11 cellular contexts compared by ENCODE assay signal in the genomic region with DNA sequence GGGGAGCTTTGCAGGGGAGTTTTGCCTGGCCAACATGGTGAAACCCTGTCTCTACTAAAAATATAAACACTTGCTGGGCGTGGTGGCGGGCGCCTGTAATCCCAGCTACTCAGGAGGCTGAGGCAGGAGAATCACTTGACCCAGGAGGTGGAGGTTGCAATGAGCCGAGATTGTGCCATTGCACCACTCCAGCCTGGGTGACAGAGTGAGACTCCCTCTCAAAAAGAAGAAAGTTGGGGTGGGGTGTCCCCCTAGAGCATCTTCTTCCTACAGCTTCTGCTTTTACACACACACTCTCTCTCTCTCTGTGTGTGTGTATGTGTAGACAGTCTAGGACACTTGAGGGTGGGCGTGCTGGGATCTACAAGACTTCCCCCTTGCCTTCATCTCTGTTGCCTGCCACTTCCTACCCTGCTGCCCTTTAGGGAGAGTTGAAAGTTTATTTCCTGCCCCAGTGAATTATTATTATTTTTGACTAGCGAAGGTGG. TPM values are rescaled to one million over a fixed set of nuclear protein-coding genes. Genes with fewer than 3 reads are reported as not detected.
A peak's percentile ranks its signal among the peaks of the same experiment; 100 is the strongest.
DNase-seq lines count a peak whose midpoint lies in the region; ATAC-seq and TF ChIP-seq lines count a peak whose summit lies in the region.
"Had no signal": no experiment of that assay in that cellular context is flagged by ENCODE, and none has a peak within 500 bp of the region (broad histone marks: within the 10 kb centered on the region; RNA-seq: fewer than 3 reads in every experiment).

No MANE protein-coding gene starts in this region.

- no peaks in the 10 kb centered on the region for H3K36me3 Mint-ChIP-seq in activated CD8-positive, alpha-beta T cell treated with anti-CD3 and anti-CD28 coated beads for 36 hours (ENCODE audit: low read depth)

- H3K4me3 Mint-ChIP-seq in activated CD8-positive, alpha-beta T cell treated with anti-CD3 and anti-CD28 coated beads for 36 hours: no peak overlapping the region

- H2BK12ac ChIP-seq in trophoblast cell (ENCODE audit: low read length): peak overlapping the region; percentile 76

- no peak overlapping the region for H3K4me2 ChIP-seq in trophoblast cell (ENCODE audit: low read length)

- peaks cover 14% of the 10 kb centered on the region for H3K27me3 Mint-ChIP-seq in activated CD8-positive, alpha-beta T cell treated with anti-CD3 and anti-CD28 coated beads for 36 hours

- H3K4me3 ChIP-seq in trophoblast cell (ENCODE audit: low read depth, low read length) (no peak overlapping the region), HAP-1 (no peak overlapping the region)
- H3K4me3 ChIP-seq: heart right ventricle had no signal

- POLR2A ChIA-PET in activated CD8-positive, alpha-beta T cell treated with anti-CD3 and anti-CD28 coated beads for 36 hours (lab: Charles Lee): interaction anchor here (0.7 to 0.9 kb wide), 2 partner anchors 9 to 84 kb away, joined by 3 read pairs; no protein-coding TSS in a partner anchor

- peak overlapping the region; percentile 58 for H4K91ac ChIP-seq in trophoblast cell (ENCODE audit: low read depth, low read length)

- no peak overlapping the region for H4K8ac ChIP-seq in trophoblast cell (ENCODE audit: low read depth, low read length)

- peaks cover 17% of the 10 kb centered on the region for H3K4me1 Mint-ChIP-seq in activated CD8-positive, alpha-beta T cell treated with anti-CD3 and anti-CD28 coated beads for 36 hours (ENCODE audit: low read depth)

- DNase-seq in activated CD4-positive, CD25-positive, alpha-beta regulatory T cell (lab: John Stamatoyannopoulos, UW): no peak
- no peak for DNase-seq in activated CD8-positive, alpha-beta T cell treated with anti-CD3 and anti-CD28 coated beads for 36 hours
- DNase-seq in trophoblast cell (no peak), HAP-1 (ENCODE audit: low spot score in 2 of 2) (no peak), GM13976 (ENCODE audit: low spot score) (no peak)
- DNase-seq: heart right ventricle, NCI-H2081 treated with DMSO at 0.1 percent for 48 hours had no signal

- H3K27ac ChIP-seq in trophoblast cell (ENCODE audit: low read depth, low read length): no peak overlapping the region

- no peak overlapping the region for H3K4ac ChIP-seq in trophoblast cell (ENCODE audit: low read depth, low read length)

- no peaks in the 10 kb centered on the region for H3K36me3 ChIP-seq in trophoblast cell (ENCODE audit: control insufficient read depth in 1 of 2, insufficient read depth in 2 of 2, low read length in 2 of 2)
- no peaks in the 10 kb centered on the region for H3K36me3 ChIP-seq in HAP-1 (replicated peaks)
- H3K36me3 ChIP-seq: heart right ventricle had no signal

- no peaks in the 10 kb centered on the region for H3K9me3 Mint-ChIP-seq in activated CD8-positive, alpha-beta T cell treated with anti-CD3 and anti-CD28 coated beads for 36 hours

- no peak overlapping the region for H3K9ac ChIP-seq in trophoblast cell (ENCODE audit: low read length)

- intact Hi-C loops in activated CD8-positive, alpha-beta T cell treated with anti-CD3 and anti-CD28 coated beads for 36 hours (cut with micrococcal nuclease): no loop called here

- H3K9me3 ChIP-seq in trophoblast cell (ENCODE audit: insufficient read depth, low read depth, low read length) (no peaks in the 10 kb centered on the region), HAP-1 (no peaks in the 10 kb centered on the region)
- H3K9me3 ChIP-seq: heart right ventricle had no signal

- no peak overlapping the region for H2AK5ac ChIP-seq in trophoblast cell (ENCODE audit: low read length)

- peak overlapping the region; percentile 15 for H3K14ac ChIP-seq in trophoblast cell (ENCODE audit: low read length)

- no peak for TF ChIP-seq CTCF in activated CD8-positive, alpha-beta T cell treated with anti-CD3 and anti-CD28 coated beads for 36 hours (IDR thresholded peaks at IDR 0.05)
- no peak for TF ChIP-seq CTCF in GM13976 (IDR thresholded peaks at IDR 0.05; ENCODE audit: borderline replicate concordance, control extremely low read depth, extremely low read depth, insufficient read depth, missing control alignments)

- no peak overlapping the region for H4K12ac ChIP-seq in trophoblast cell (ENCODE audit: low read depth, low read length)

- H2BK5ac ChIP-seq in trophoblast cell (ENCODE audit: low read depth, low read length, poor library complexity): no peak overlapping the region

- H3K79me1 ChIP-seq in trophoblast cell (ENCODE audit: low read length): peaks cover 8% of the 10 kb centered on the region

- peak overlapping the region; percentile 6 for H2AFZ ChIP-seq in trophoblast cell (ENCODE audit: insufficient read depth, low read length, poor library complexity)

- peak overlapping the region; percentile 28 for H3K27ac Mint-ChIP-seq in activated CD8-positive, alpha-beta T cell treated with anti-CD3 and anti-CD28 coated beads for 36 hours

- H2BK120ac ChIP-seq in trophoblast cell (ENCODE audit: insufficient read depth, low read length, poor library complexity): peak overlapping the region; percentile 68

- peak; percentile 12 to 21 for ATAC-seq in activated CD4-positive, CD25-positive, alpha-beta regulatory T cell treated with anti-CD3 and anti-CD28 coated beads, Interleukin-2, amount 50 U/mL, for 24 hours
- ATAC-seq in HG03108 (IDR thresholded peaks at IDR 0.05; ENCODE audit: unreplicated experiment): peak; percentile 13
- ATAC-seq in activated CD8-positive, alpha-beta T cell treated with anti-CD3 and anti-CD28 coated beads for 36 hours: peak; percentile 45
- ATAC-seq in GM18858 (IDR thresholded peaks at IDR 0.05; ENCODE audit: unreplicated experiment): no peak

- no peaks in the 10 kb centered on the region for H3K79me2 ChIP-seq in trophoblast cell (ENCODE audit: control insufficient read depth, insufficient read depth, low read length, poor library complexity)

- no peak overlapping the region for H3K23ac ChIP-seq in trophoblast cell (ENCODE audit: low read length)

- CTCF ChIA-PET in activated CD8-positive, alpha-beta T cell treated with anti-CD3 and anti-CD28 coated beads for 36 hours (lab: Charles Lee): interaction anchor here (1.0 to 6.2 kb wide), 5 partner anchors 7 to 148 kb away, joined by 3 to 65 read pairs (median 8); no protein-coding TSS in a partner anchor

- H3K27me3 ChIP-seq in trophoblast cell (ENCODE audit: insufficient read depth, low read length): no peaks in the 10 kb centered on the region
- H3K27me3 ChIP-seq in HAP-1 (ENCODE audit: low read depth): no peaks in the 10 kb centered on the region
- H3K27me3 ChIP-seq: heart right ventricle had no signal

- H3K4me1 ChIP-seq in trophoblast cell (ENCODE audit: control insufficient read depth in 1 of 2, insufficient read depth in 2 of 2, low read length in 2 of 2) (peaks cover 12% of the 10 kb centered on the region in 2 experiments), HAP-1 (no peaks in the 10 kb centered on the region; the same call in 1 of the 2 replicates)

- no peak overlapping the region for H3K18ac ChIP-seq in trophoblast cell (ENCODE audit: low read length)

- no CpG with 5 or more reads among the region's 6 CpGs for WGBS in trophoblast cell (ENCODE audit: extremely low coverage, insufficient coverage, insufficient read length)

- in situ Hi-C loops in HAP-1 (cut with MboI; ENCODE audit: low sequenced_read_pairs): no loop called here
- in situ Hi-C loops in GM13976 (cut with MboI; ENCODE audit: low sequenced_read_pairs, unreplicated experiment): no loop called here

RNA-seq across cellular contexts. Expression of gene PLAU, which starts 21.7 kb away (rescaled TPM):
- under 1 TPM; 0.41 to 0.47 TPM for total RNA-seq in activated CD8-positive, alpha-beta T cell treated with anti-CD3 and anti-CD28 coated beads for 36 hours
- 5.6 and 6.2 TPM in 2 replicates for polyA plus RNA-seq in trophoblast cell (2013)
- total RNA-seq: SK-MEL-5 had no signal

RNA-seq across cellular contexts. Expression of gene CAMK2G, which starts 58.3 kb away (rescaled TPM):
- total RNA-seq in activated CD8-positive, alpha-beta T cell treated with anti-CD3 and anti-CD28 coated beads for 36 hours: 10 to 100 TPM; 17.8 to 18.5 TPM
- polyA plus RNA-seq in trophoblast cell (2013): 21.4 and 23.0 TPM in 2 replicates
